9 cellular contexts compared by ENCODE assay signal in the genomic region with DNA sequence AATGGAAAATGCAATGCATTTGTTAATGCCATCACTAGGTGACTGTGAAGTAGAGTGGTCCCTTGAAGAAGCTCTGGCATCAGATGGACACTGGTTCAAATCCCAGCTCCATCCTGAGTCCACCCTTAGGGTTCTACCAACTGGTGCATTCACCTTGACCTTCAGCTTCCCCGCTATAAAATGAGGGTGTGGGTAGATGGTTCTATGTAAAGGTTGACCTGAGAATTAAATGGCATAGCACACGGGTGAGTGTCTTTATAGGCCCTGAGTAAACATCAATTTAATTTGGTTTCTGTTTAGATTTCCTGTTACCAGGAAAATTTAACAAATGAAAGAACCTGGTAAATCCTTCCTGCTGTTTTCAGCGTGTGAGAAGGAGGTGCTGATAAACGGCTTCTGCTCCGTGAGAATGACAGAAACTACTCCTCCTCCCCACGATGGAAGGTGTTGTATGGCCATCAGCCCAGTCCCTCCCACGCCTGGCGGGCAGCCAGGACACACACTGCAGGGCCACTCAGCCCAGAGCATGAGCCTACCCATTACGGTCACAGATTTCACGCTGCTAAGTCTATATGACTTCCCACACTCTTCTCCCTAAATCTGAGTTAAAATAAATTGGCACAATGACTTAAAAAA.
DNase-seq lines count a peak whose midpoint lies in the region; ATAC-seq and TF ChIP-seq lines count a peak whose summit lies in the region.
"Had no signal": no experiment of that assay in that cellular context is flagged by ENCODE, and none has a peak within 500 bp of the region (broad histone marks: within the 10 kb centered on the region; RNA-seq: fewer than 3 reads in every experiment).

No MANE protein-coding gene starts in this region.

- intact Hi-C loops in Panc1 (cut with micrococcal nuclease; ENCODE audit: unreplicated experiment), result no loop called here

- in situ Hi-C loops in Panc1 (cut with HindIII; ENCODE audit: low pct_unique_long_range_greater_than_20kb, low sequenced_read_pairs), result no loop called here

- H3K27ac ChIP-seq in Panc1 (ENCODE audit: low read length), result peak overlapping the region; percentile 44
- H3K27ac ChIP-seq: SK-N-MC had no signal

- POLR2A ChIA-PET in Panc1 (lab: Charles Lee), result no interaction called here

- H3K27me3 ChIP-seq in Panc1 (ENCODE audit: control insufficient read depth, insufficient read depth, low read length), result no peaks in the 10 kb centered on the region

- TF ChIP-seq CTCF in Panc1 (IDR thresholded peaks at IDR 0.05) (no peak), fibroblast of villous mesenchyme (IDR thresholded peaks at IDR 0.05; ENCODE audit: insufficient read depth, low read depth, low read length) (no peak), GM10266 (IDR thresholded peaks at IDR 0.05; ENCODE audit: control insufficient read depth, insufficient read depth, low read depth, missing control alignments) (no peak)

- no peaks in the 10 kb centered on the region for H3K36me3 Mint-ChIP-seq in activated naive CD4-positive, alpha-beta T cell treated with anti-CD3 and anti-CD28 coated beads, Interleukin-2, amount 50 U/mL, for 72 hours

- no peaks in the 10 kb centered on the region for H3K9me3 Mint-ChIP-seq in activated naive CD4-positive, alpha-beta T cell treated with anti-CD3 and anti-CD28 coated beads, Interleukin-2, amount 50 U/mL, for 72 hours

- no peaks in the 10 kb centered on the region for H3K9me3 ChIP-seq in Panc1 (ENCODE audit: control insufficient read depth, insufficient read depth, low read depth, low read length)

- H3K36me3 ChIP-seq in Panc1 (ENCODE audit: control insufficient read depth, insufficient read depth, low read length), result peaks cover 35% of the 10 kb centered on the region

- DNase-seq in HPDE6-E6E7 (ENCODE audit: extremely low spot score) (peak; percentile 68), Panc1 (ENCODE audit: low read depth, low spot score) (no peak), fibroblast of villous mesenchyme (ENCODE audit: low read depth) (peak; percentile 60), renal cortical epithelial cell (ENCODE audit: low read depth) (peak; percentile 84), GM10266 (ENCODE audit: extremely low spot score) (no peak)
- no peak for DNase-seq in activated CD4-positive, alpha-beta T cell treated with anti-CD3 and anti-CD28 coated beads for 48 hours
- no peak for DNase-seq in effector CD4-positive, alpha-beta T cell
- no peak for DNase-seq in activated naive CD4-positive, alpha-beta T cell treated with anti-CD3 and anti-CD28 coated beads, Interleukin-2, amount 50 U/mL, for 72 hours (ENCODE audit: low spot score in 2 of 2)

- BruUV-seq in Panc1 (replicated peaks; lab: Mats Ljungman, UMichigan), result no TSS peak

- CTCF ChIA-PET in Panc1 (lab: Charles Lee), result no interaction called here

- no peak overlapping the region for H3K27ac Mint-ChIP-seq in activated naive CD4-positive, alpha-beta T cell treated with anti-CD3 and anti-CD28 coated beads, Interleukin-2, amount 50 U/mL, for 72 hours

- H3K4me3 ChIP-seq in Panc1 (ENCODE audit: low read depth in 2 of 2, low read length in 2 of 2) (no peak overlapping the region), fibroblast of villous mesenchyme (ENCODE audit: low read depth, low read length) (no peak overlapping the region)
- H3K4me3 ChIP-seq: SK-N-MC had no signal

- peak; percentile 77 for ATAC-seq in Panc1
- ATAC-seq in activated naive CD4-positive, alpha-beta T cell treated with anti-CD3 and anti-CD28 coated beads, Interleukin-2, amount 50 U/mL, for 72 hours, result no peak

- H3K4me1 ChIP-seq in Panc1 (ENCODE audit: control insufficient read depth, insufficient read depth, low read length), result peaks cover 67% of the 10 kb centered on the region

Comparison
In these comparisons a context has a peak if more than half of its experiments do, and no peak if none do; other contexts are left out.
1. DNase-seq: peak in HPDE6-E6E7 (single experiment), fibroblast of villous mesenchyme (single experiment) and renal cortical epithelial cell (single experiment); none in Panc1 (single experiment), activated CD4-positive, alpha-beta T cell treated with anti-CD3 and anti-CD28 coated beads for 48 hours (single experiment), GM10266 (single experiment), effector CD4-positive, alpha-beta T cell (single experiment) and activated naive CD4-positive, alpha-beta T cell treated with anti-CD3 and anti-CD28 coated beads, Interleukin-2, amount 50 U/mL, for 72 hours (0 of 2).